Comparison of ENCODE assay signal across 8 cellular contexts in genomic region chr11:19711911-19712280, GRCh38. TPM values are rescaled to one million over a fixed set of nuclear protein-coding genes. Genes with fewer than 3 reads are reported as not detected.
DNase-seq lines count a peak whose midpoint lies in the region; ATAC-seq and TF ChIP-seq lines count a peak whose summit lies in the region.

No MANE protein-coding gene starts in this region.

- peaks cover 40% of the 10 kb centered on the region for H3K27me3 Mint-ChIP-seq in activated naive CD4-positive, alpha-beta T cell treated with anti-CD3 and anti-CD28 coated beads for 36 hours (ENCODE audit: low read depth)

- no peak for TF ChIP-seq EP300 in transverse colon (IDR thresholded peaks at IDR 0.05; ENCODE audit: low read depth)

- H3K36me3 ChIP-seq in Panc1 (ENCODE audit: control insufficient read depth, insufficient read depth, low read length) (no peaks in the 10 kb centered on the region), mucosa of descending colon (ENCODE audit: low read depth) (no peaks in the 10 kb centered on the region), transverse colon (no peaks in the 10 kb centered on the region)

- 0 to 7% methylated on average over 2 to 16 of the region's 16 CpGs for WGBS in transverse colon (ENCODE audit: low coverage in 1 of 2), 2 donors

- no peaks in the 10 kb centered on the region for H3K9me3 Mint-ChIP-seq in activated naive CD4-positive, alpha-beta T cell treated with anti-CD3 and anti-CD28 coated beads for 36 hours

- POLR2A ChIA-PET in Panc1 (lab: Charles Lee): interaction anchor here (0.7 kb wide), 1 partner anchor 125 kb away, joined by 3 read pairs; no protein-coding TSS in a partner anchor

- BruUV-seq in Panc1 (replicated peaks; lab: Mats Ljungman, UMichigan): TSS peak; percentile 92

- H3K4me3 Mint-ChIP-seq in activated naive CD4-positive, alpha-beta T cell treated with anti-CD3 and anti-CD28 coated beads for 36 hours: peak overlapping the region; percentile 81

- in situ Hi-C loops in Panc1 (cut with HindIII; ENCODE audit: low pct_unique_long_range_greater_than_20kb, low sequenced_read_pairs): no loop called here
- in situ Hi-C loops in transverse colon (cut with MboI; ENCODE audit: low pct_ligation_motif_present in 1 of 4, low pct_unique_long_range_greater_than_20kb in 1 of 4, low sequenced_read_pairs in 3 of 4): no loop called here

- peak; percentile 5 for ATAC-seq in Panc1
- peak; percentile 9 for ATAC-seq in mucosa of descending colon
- ATAC-seq in HG02763 (IDR thresholded peaks at IDR 0.05; ENCODE audit: unreplicated experiment): no peak

- CTCF ChIA-PET in activated naive CD4-positive, alpha-beta T cell treated with anti-CD3 and anti-CD28 coated beads for 36 hours (lab: Charles Lee): no interaction called here
- CTCF ChIA-PET in Panc1 (lab: Charles Lee): no interaction called here

- H3K4me1 Mint-ChIP-seq in activated naive CD4-positive, alpha-beta T cell treated with anti-CD3 and anti-CD28 coated beads for 36 hours (ENCODE audit: low read depth): peaks cover 18% of the 10 kb centered on the region

- H3K27me3 ChIP-seq in Panc1 (ENCODE audit: control insufficient read depth, insufficient read depth, low read length): no peaks in the 10 kb centered on the region
- no peaks in the 10 kb centered on the region for H3K27me3 ChIP-seq in dorsolateral prefrontal cortex
- peaks cover 33% of the 10 kb centered on the region for H3K27me3 ChIP-seq in transverse colon

- H3K27ac ChIP-seq in Panc1 (ENCODE audit: low read length) (peak overlapping the region; percentile 96), dorsolateral prefrontal cortex (peak overlapping the region; percentile 61 to 98 (median 92)), transverse colon (peak overlapping the region; percentile 86 to 94 (median 90))

- no peaks in the 10 kb centered on the region for H3K36me3 Mint-ChIP-seq in activated naive CD4-positive, alpha-beta T cell treated with anti-CD3 and anti-CD28 coated beads for 36 hours (ENCODE audit: low read depth)

- no peaks in the 10 kb centered on the region for H3K9me3 ChIP-seq in Panc1 (ENCODE audit: control insufficient read depth, insufficient read depth, low read depth, low read length)
- H3K9me3 ChIP-seq in mucosa of descending colon: no peaks in the 10 kb centered on the region
- no peaks in the 10 kb centered on the region for H3K9me3 ChIP-seq in transverse colon

- TF ChIP-seq POLR2A in transverse colon (IDR thresholded peaks at IDR 0.05): no peak

- H3K27ac Mint-ChIP-seq in activated naive CD4-positive, alpha-beta T cell treated with anti-CD3 and anti-CD28 coated beads for 36 hours: peak overlapping the region; percentile 53

- H3K4me3 ChIP-seq in Panc1 (ENCODE audit: low read depth in 2 of 2, low read length in 2 of 2): peak overlapping the region; percentile 59 to 64
- H3K4me3 ChIP-seq in dorsolateral prefrontal cortex: peak overlapping the region; percentile 50 to 97 (median 82)
- peak overlapping the region; percentile 26 for H3K4me3 ChIP-seq in mucosa of descending colon
- peak overlapping the region; percentile 32 to 77 (median 58) for H3K4me3 ChIP-seq in transverse colon

- no peak for TF ChIP-seq CTCF in Panc1 (IDR thresholded peaks at IDR 0.05)
- no peak for TF ChIP-seq CTCF in dorsolateral prefrontal cortex (IDR thresholded peaks at IDR 0.05 in 54 of 56, conservative IDR thresholded peaks at IDR 0.05 in 2 of 56; ENCODE audit: low read depth in 1 of 56, partially characterized antibody in 56 of 56)
- no peak for TF ChIP-seq CTCF in mucosa of descending colon (IDR thresholded peaks at IDR 0.05)
- no peak for TF ChIP-seq CTCF in transverse colon (IDR thresholded peaks at IDR 0.05)

- intact Hi-C loops in activated naive CD4-positive, alpha-beta T cell treated with anti-CD3 and anti-CD28 coated beads for 36 hours (cut with micrococcal nuclease): loop anchor here (1.0 to 5.0 kb wide), 8 partner anchors 11 to 1700 kb away; partner anchors contain the start of genes HTATIP2, SERGEF and ZDHHC13
- intact Hi-C loops in Panc1 (cut with micrococcal nuclease; ENCODE audit: unreplicated experiment) (no loop called here), dorsolateral prefrontal cortex (cut with DNase I) (loop anchor here in 1 of 2 donors (2.0 to 5.0 kb wide), 2 partner anchors 19 to 35 kb away; no protein-coding TSS in a partner anchor), mucosa of descending colon (cut with DNase I, micrococcal nuclease) (no loop called here), transverse colon (cut with DNase I; ENCODE audit: low total_unique reads) (loop anchor here (5.0 kb wide), 1 partner anchor 35 kb away; no protein-coding TSS in a partner anchor)

- peaks cover 34% of the 10 kb centered on the region for H3K4me1 ChIP-seq in Panc1 (ENCODE audit: control insufficient read depth, insufficient read depth, low read length)
- peaks cover 21% of the 10 kb centered on the region for H3K4me1 ChIP-seq in mucosa of descending colon (ENCODE audit: low read depth)
- peaks cover 0 to 36% (median 23%) of the 10 kb centered on the region in 4 donors for H3K4me1 ChIP-seq in transverse colon

- peak; percentile 66 for DNase-seq in activated naive CD4-positive, alpha-beta T cell treated with anti-CD3 and anti-CD28 coated beads for 36 hours
- DNase-seq in activated naive CD4-positive, alpha-beta T cell treated with anti-CD3 and anti-CD28 coated beads, Interleukin-2, amount 50 U/mL, for 16 hours: no peak
- peak; percentile 22 for DNase-seq in Panc1 (ENCODE audit: low read depth, low spot score)
- DNase-seq in dorsolateral prefrontal cortex: peak in 1 of 10 donors; percentile 25
- peak in 1 of 3 donors; percentile 59 for DNase-seq in mucosa of descending colon
- peak; percentile 30 for DNase-seq in transverse colon
- no peak for DNase-seq in AG08396 (ENCODE audit: low spot score)

RNA-seq across cellular contexts. Expression of gene NAV2, which starts 0.7 kb away (rescaled TPM):
- under 1 TPM; 0.20 to 0.41 TPM for total RNA-seq in activated naive CD4-positive, alpha-beta T cell treated with anti-CD3 and anti-CD28 coated beads for 36 hours
- 22.7 TPM for total RNA-seq in Panc1 (2021; ENCODE audit: unreplicated experiment)
- polyA plus RNA-seq in Panc1 (2012; ENCODE audit: insufficient read length): 5.9 TPM
- 100 to 1,000 TPM in 5 of 120 experiments, 10 to 100 TPM in 115; 43.9 to 157 (median 68.6) TPM for total RNA-seq in dorsolateral prefrontal cortex
- 10 to 100 TPM; 21.9 to 65.9 (median 30.9) TPM for total RNA-seq in mucosa of descending colon
- 10 to 100 TPM in 3 of 4 donors, 1 to 10 TPM in 1; 9.6 to 40.0 (median 23.1) TPM for total RNA-seq in transverse colon

Comparison
In these comparisons a context has a peak if more than half of its experiments do, and no peak if none do; other contexts are left out.
1. DNase-seq: peak in activated naive CD4-positive, alpha-beta T cell treated with anti-CD3 and anti-CD28 coated beads for 36 hours (single experiment), Panc1 (single experiment) and transverse colon (single experiment); none in activated naive CD4-positive, alpha-beta T cell treated with anti-CD3 and anti-CD28 coated beads, Interleukin-2, amount 50 U/mL, for 16 hours (single experiment) and AG08396 (single experiment).
2. H3K4me3 ChIP-seq: peak in every context shown above with its lines; median percentile 82 in dorsolateral prefrontal cortex; 62 in Panc1; 58 in transverse colon; 26 in mucosa of descending colon.
3. RNA of gene NAV2, which starts 0.7 kb away (total RNA-seq): 43.9 to 157 TPM in dorsolateral prefrontal cortex, 9.6 to 40.0 TPM in transverse colon, 21.9 to 65.9 TPM in mucosa of descending colon and 22.7 TPM in Panc1 (single experiment); 0.20 to 0.41 TPM in activated naive CD4-positive, alpha-beta T cell treated with anti-CD3 and anti-CD28 coated beads for 36 hours; every median in the first group is over 4 times any median in the second.
4. intact Hi-C loops: an anchor here in activated naive CD4-positive, alpha-beta T cell treated with anti-CD3 and anti-CD28 coated beads for 36 hours (1.0 to 5.0 kb wide) and transverse colon (5.0 kb wide); none called in Panc1 and mucosa of descending colon.
5. Peak in every context shown above with its lines, with median percentiles within 50 percentile points of each other: H3K27ac ChIP-seq.